ENCODE assay signal across 8 cellular contexts in genomic region chr1:182143825-182144661, GRCh38.
A peak's percentile ranks its signal among the peaks of the same experiment; 100 is the strongest.
DNase-seq lines count a peak whose midpoint lies in the region; ATAC-seq and TF ChIP-seq lines count a peak whose summit lies in the region.

No MANE protein-coding gene starts in this region.

- peak overlapping the region; percentile 98 for H3K27ac Mint-ChIP-seq in neural crest cell (ENCODE audit: unreplicated experiment)
- H3K27ac Mint-ChIP-seq in natural killer cell treated with Interleukin-12 subunit alpha and Interleukin-12 subunit beta and Interleukin-15 and Interleukin-18, amount 100 ng/mL, for 72 hours = no peak overlapping the region

- H3K4me1 ChIP-seq in Panc1 (ENCODE audit: control insufficient read depth, insufficient read depth, low read length) (no peaks in the 10 kb centered on the region), esophagus squamous epithelium (peaks cover 19 to 65% (median 42%) of the 10 kb centered on the region in 3 donors)

- H3K4me1 Mint-ChIP-seq in neural crest cell = peaks cover 29% of the 10 kb centered on the region
- peaks cover 6 to 16% of the 10 kb centered on the region in 2 donors for H3K4me1 Mint-ChIP-seq in natural killer cell treated with Interleukin-12 subunit alpha and Interleukin-12 subunit beta and Interleukin-15 and Interleukin-18, amount 100 ng/mL, for 72 hours (ENCODE audit: low read depth in 2 of 2)

- no peaks in the 10 kb centered on the region for H3K36me3 ChIP-seq in Panc1 (ENCODE audit: control insufficient read depth, insufficient read depth, low read length)
- H3K36me3 ChIP-seq in esophagus squamous epithelium = no peaks in the 10 kb centered on the region

- H3K9me3 ChIP-seq in Panc1 (ENCODE audit: control insufficient read depth, insufficient read depth, low read depth, low read length) = no peaks in the 10 kb centered on the region
- no peaks in the 10 kb centered on the region for H3K9me3 ChIP-seq in esophagus squamous epithelium

- peak overlapping the region; percentile 58 for H3K4me3 Mint-ChIP-seq in neural crest cell
- no peak overlapping the region for H3K4me3 Mint-ChIP-seq in natural killer cell treated with Interleukin-12 subunit alpha and Interleukin-12 subunit beta and Interleukin-15 and Interleukin-18, amount 100 ng/mL, for 72 hours

- 20 to 27% methylated on average over 6 to 7 of the region's 8 CpGs for WGBS in esophagus squamous epithelium, 2 donors

- peak; percentile 26; the same call in 1 of the 2 replicates for ATAC-seq in Panc1
- ATAC-seq in HG03469 (IDR thresholded peaks at IDR 0.05; ENCODE audit: unreplicated experiment) = no peak
- no peak for ATAC-seq in HG03095 (IDR thresholded peaks at IDR 0.05; ENCODE audit: unreplicated experiment)
- ATAC-seq in natural killer cell treated with Interleukin-12 subunit alpha and Interleukin-12 subunit beta and Interleukin-15 and Interleukin-18, amount 100 ng/mL, for 72 hours = no peak

- TF ChIP-seq POLR2A in esophagus squamous epithelium (IDR thresholded peaks at IDR 0.05) = peak in 2 of 4 donors; percentile 27 to 55

- H3K9me3 Mint-ChIP-seq in neural crest cell = no peaks in the 10 kb centered on the region
- H3K9me3 Mint-ChIP-seq in natural killer cell treated with Interleukin-12 subunit alpha and Interleukin-12 subunit beta and Interleukin-15 and Interleukin-18, amount 100 ng/mL, for 72 hours = no peaks in the 10 kb centered on the region

- in situ Hi-C loops in Panc1 (cut with HindIII; ENCODE audit: low pct_unique_long_range_greater_than_20kb, low sequenced_read_pairs) = no loop called here

- BruUV-seq in Panc1 (replicated peaks; lab: Mats Ljungman, UMichigan) = no TSS peak

- TF ChIP-seq CTCF in Panc1 (IDR thresholded peaks at IDR 0.05) (no peak), esophagus squamous epithelium (IDR thresholded peaks at IDR 0.05) (peak in 1 of 6 experiments; percentile 9), neural crest cell (conservative IDR thresholded peaks at IDR 0.05) (no peak)

- intact Hi-C loops in Panc1 (cut with micrococcal nuclease; ENCODE audit: unreplicated experiment) = loop anchor here (1.0 kb wide), 1 partner anchor 252 kb away; no protein-coding TSS in a partner anchor
- intact Hi-C loops in esophagus squamous epithelium (cut with DNase I) = loop anchor here (5.0 to 10.0 kb wide), 2 partner anchors 151 to 248 kb away; partner anchors contain the start of gene GLUL

- H3K4me3 ChIP-seq in Panc1 (ENCODE audit: low read depth in 2 of 2, low read length in 2 of 2) = no peak overlapping the region
- H3K4me3 ChIP-seq in esophagus squamous epithelium = peak overlapping the region in 1 of 4 donors; percentile 30

- H3K36me3 Mint-ChIP-seq in neural crest cell (ENCODE audit: low read depth) = no peaks in the 10 kb centered on the region
- H3K36me3 Mint-ChIP-seq in natural killer cell treated with Interleukin-12 subunit alpha and Interleukin-12 subunit beta and Interleukin-15 and Interleukin-18, amount 100 ng/mL, for 72 hours = no peaks in the 10 kb centered on the region

- POLR2A ChIA-PET in Panc1 (lab: Charles Lee) = interaction anchor here (0.6 kb wide), 1 partner anchor 255 kb away, joined by 6 read pairs; no protein-coding TSS in a partner anchor

- no peaks in the 10 kb centered on the region for H3K27me3 Mint-ChIP-seq in neural crest cell (ENCODE audit: low read depth)
- peaks cover 10 to 18% of the 10 kb centered on the region in 2 donors for H3K27me3 Mint-ChIP-seq in natural killer cell treated with Interleukin-12 subunit alpha and Interleukin-12 subunit beta and Interleukin-15 and Interleukin-18, amount 100 ng/mL, for 72 hours

- H3K27ac ChIP-seq in Panc1 (ENCODE audit: low read length) (no peak overlapping the region), esophagus squamous epithelium (peak overlapping the region; percentile 94 to 98 (median 96))

- CTCF ChIA-PET in Panc1 (lab: Charles Lee) = interaction anchor here (1.5 kb wide), 1 partner anchor 252 kb away, joined by 22 read pairs; no protein-coding TSS in a partner anchor

- DNase-seq in GDM1 (lab: John Stamatoyannopoulos, UW) (peak; percentile 66), Panc1 (ENCODE audit: low read depth, low spot score) (no peak), esophagus squamous epithelium (lab: John Stamatoyannopoulos, UW) (peak; percentile 37), neural crest cell (ENCODE audit: low read depth, low spot score) (peak; percentile 24), SW 1271 (lab: John Stamatoyannopoulos, UW) (no peak)
- DNase-seq in natural killer cell treated with Interleukin-12 subunit alpha and Interleukin-12 subunit beta and Interleukin-15 and Interleukin-18, amount 100 ng/mL, for 72 hours (ENCODE audit: low spot score) = no peak

- H3K27me3 ChIP-seq in Panc1 (ENCODE audit: control insufficient read depth, insufficient read depth, low read length) (no peaks in the 10 kb centered on the region), esophagus squamous epithelium (no peaks in the 10 kb centered on the region)

Comparison
In these comparisons a context has a peak if more than half of its experiments do, and no peak if none do; other contexts are left out.
1. DNase-seq: peak in GDM1 (single experiment), esophagus squamous epithelium (single experiment) and neural crest cell (single experiment); none in Panc1 (single experiment), natural killer cell treated with Interleukin-12 subunit alpha and Interleukin-12 subunit beta and Interleukin-15 and Interleukin-18, amount 100 ng/mL, for 72 hours (single experiment) and SW 1271 (0 of 2).